ENCODE assay signal across 15 cellular contexts in the genomic region with DNA sequence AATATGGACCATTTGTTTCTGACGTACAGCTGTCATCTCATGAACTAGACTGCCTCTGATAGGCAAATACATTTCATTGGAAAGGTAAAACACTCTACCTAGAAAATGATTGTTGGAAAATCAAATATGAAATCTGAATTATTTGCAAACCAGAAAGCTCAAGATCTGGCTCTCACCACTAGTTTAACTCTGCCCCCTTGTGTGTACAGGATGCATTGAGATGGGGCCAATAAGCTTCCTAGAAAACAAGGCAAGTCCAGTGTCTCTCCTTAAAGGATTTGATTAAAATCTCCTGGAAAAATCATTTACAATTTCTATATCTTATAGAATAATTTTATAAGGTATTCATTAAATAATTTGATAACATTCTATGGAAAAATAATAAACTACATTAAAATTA.
A peak's percentile ranks its signal among the peaks of the same experiment; 100 is the strongest.
DNase-seq lines count a peak whose midpoint lies in the region; ATAC-seq and TF ChIP-seq lines count a peak whose summit lies in the region.
"Had no signal": no experiment of that assay in that cellular context is flagged by ENCODE, and none has a peak within 500 bp of the region (broad histone marks: within the 10 kb centered on the region; RNA-seq: fewer than 3 reads in every experiment).

No MANE protein-coding gene starts in this region.

- TF ChIP-seq CTCF in heart left ventricle (IDR thresholded peaks at IDR 0.05) (peak in 8 of 12 donors; percentile 6 to 43 (median 26)), fibroblast of mammary gland (conservative IDR thresholded peaks at IDR 0.05; ENCODE audit: control insufficient read depth, insufficient read depth, low read depth, low read length) (peak; percentile 28), smooth muscle cell (IDR thresholded peaks at IDR 0.05; ENCODE audit: borderline replicate concordance, insufficient read depth, poor library complexity, severe bottlenecking) (peak; percentile 24)

- H3K27ac ChIP-seq in heart left ventricle (no peak overlapping the region), smooth muscle cell (ENCODE audit: low read depth) (no peak overlapping the region)
- H3K27ac ChIP-seq: ovary had no signal

- H3K27me3 ChIP-seq in heart left ventricle (no peaks in the 10 kb centered on the region), smooth muscle cell (ENCODE audit: low read depth) (no peaks in the 10 kb centered on the region)
- H3K27me3 ChIP-seq: ovary had no signal

- H3K4me1 ChIP-seq in heart left ventricle: no peaks in the 10 kb centered on the region
- no peaks in the 10 kb centered on the region for H3K4me1 ChIP-seq in smooth muscle cell (ENCODE audit: low read depth)

- H3F3A ChIP-seq in smooth muscle cell (ENCODE audit: low read depth): no peaks in the 10 kb centered on the region

- intact Hi-C loops in heart left ventricle (cut with DNase I) (no loop called here), left cardiac atrium (cut with DNase I) (no loop called here)

- H3K9ac ChIP-seq in smooth muscle cell (ENCODE audit: low read depth): no peak overlapping the region

- 87 to 99% (median 92%) methylated on average over 1 of the region's 1 CpG for WGBS in heart left ventricle, 4 donors
- 91% methylated on average over 1 of the region's 1 CpG for whole genome bisulfite sequencing in smooth muscle cell (ENCODE audit: low lambda C conversion rate)

- H3K4me3 ChIP-seq in heart left ventricle (no peak overlapping the region), fibroblast of mammary gland (ENCODE audit: control insufficient read depth, low read depth, low read length) (no peak overlapping the region), smooth muscle cell (no peak overlapping the region)
- H3K4me3 ChIP-seq: ovary had no signal

- no peak for DNase-seq in heart left ventricle
- no peak for DNase-seq in left cardiac atrium
- peak; percentile 20 for DNase-seq in RKO (ENCODE audit: low spot score)
- peak; percentile 5 for DNase-seq in fibroblast of mammary gland (ENCODE audit: low read depth)
- no peak for DNase-seq in smooth muscle cell (lab: John Stamatoyannopoulos, UW; ENCODE audit: unreplicated experiment)
- no peak for DNase-seq in mesenteric fat pad (ENCODE audit: low spot score)
- DNase-seq: activated B cell treated with CpG ODN at 0.5 μM for 24 hours; activated T-cell treated with anti-CD3 and anti-CD28 coated beads, Interleukin-2, amount 50 U/mL, for 24 hours; amygdala; C1 segment of cervical spinal cord; NCI-H1417; NCI-H774; ovary had no signal

- no peak for TF ChIP-seq POLR2A in heart left ventricle (IDR thresholded peaks at IDR 0.05)

- H3K4me2 ChIP-seq in smooth muscle cell: no peak overlapping the region

- H4K20me1 ChIP-seq in smooth muscle cell (ENCODE audit: low read depth): no peaks in the 10 kb centered on the region

- H2AFZ ChIP-seq in smooth muscle cell (ENCODE audit: low read depth): no peak overlapping the region

- no peaks in the 10 kb centered on the region for H3K79me2 ChIP-seq in smooth muscle cell (ENCODE audit: low read depth)

- ATAC-seq in heart left ventricle (no peak), left cardiac atrium (no peak), GM18511 (IDR thresholded peaks at IDR 0.05; ENCODE audit: unreplicated experiment) (no peak), HG03108 (IDR thresholded peaks at IDR 0.05; ENCODE audit: unreplicated experiment) (no peak)

- H3K36me3 ChIP-seq in heart left ventricle: no peaks in the 10 kb centered on the region
- no peaks in the 10 kb centered on the region for H3K36me3 ChIP-seq in smooth muscle cell (ENCODE audit: low read depth)
- H3K36me3 ChIP-seq: ovary had no signal

- H3K9me3 ChIP-seq in heart left ventricle: peaks cover 0 to 14% (median 2%) of the 10 kb centered on the region in 12 donors
- no peaks in the 10 kb centered on the region for H3K9me3 ChIP-seq in smooth muscle cell (replicated peaks; ENCODE audit: low read depth)
- H3K9me3 ChIP-seq: ovary had no signal

Comparison
In these comparisons a context has a peak if more than half of its experiments do, and no peak if none do; other contexts are left out.
1. DNase-seq: peak in RKO (single experiment) and fibroblast of mammary gland (single experiment); none in heart left ventricle (0 of 5), left cardiac atrium (single experiment), smooth muscle cell (single experiment) and mesenteric fat pad (single experiment).
2. Peak in every context shown above with its lines, with median percentiles within 50 percentile points of each other: CTCF ChIP-seq.